ENCODE assay signal across 9 cellular contexts in the genomic region with DNA sequence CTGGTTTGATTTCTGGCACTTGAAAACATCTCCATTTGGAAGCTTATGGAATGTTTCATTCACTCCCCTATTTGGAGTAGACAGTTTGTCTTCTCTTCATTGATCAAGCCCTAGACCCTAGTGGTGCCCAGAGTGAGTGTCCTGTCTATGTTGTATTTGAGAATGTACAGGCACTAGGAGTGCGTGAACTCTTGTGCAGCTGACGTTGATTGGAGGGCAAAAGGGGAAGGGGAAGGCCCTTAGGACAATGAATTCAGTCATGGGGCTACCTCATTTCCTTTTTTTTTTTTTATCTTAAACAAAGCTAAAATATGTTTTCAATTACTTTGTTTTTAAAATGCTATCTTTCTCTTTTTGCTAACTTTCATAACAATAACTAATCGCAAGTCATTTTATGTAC.
DNase-seq lines count a peak whose midpoint lies in the region; ATAC-seq and TF ChIP-seq lines count a peak whose summit lies in the region.
"Had no signal": no experiment of that assay in that cellular context is flagged by ENCODE, and none has a peak within 500 bp of the region (broad histone marks: within the 10 kb centered on the region; RNA-seq: fewer than 3 reads in every experiment).

No MANE protein-coding gene starts in this region.

- H3K4me1 ChIP-seq in testis: peaks cover 63% of the 10 kb centered on the region

- H3K27ac ChIP-seq in testis: no peak overlapping the region

- intact Hi-C loops in testis (cut with DNase I; ENCODE audit: low total_unique reads): no loop called here

- H3K27ac Mint-ChIP-seq in nephron progenitor cell: peak overlapping the region; percentile 35

- no peaks in the 10 kb centered on the region for H3K27me3 Mint-ChIP-seq in nephron progenitor cell (ENCODE audit: low read depth, poor library complexity)

- H3K4me3 Mint-ChIP-seq in nephron progenitor cell: no peak overlapping the region

- H3K27me3 ChIP-seq in testis: no peaks in the 10 kb centered on the region
- H3K27me3 ChIP-seq: Peyer's patch had no signal

- peaks cover 58% of the 10 kb centered on the region for H3K4me1 Mint-ChIP-seq in nephron progenitor cell

- DNase-seq in EH (ENCODE audit: low read depth) (peak; percentile 8), NAMALWA (ENCODE audit: low spot score) (peak; percentile 40), choroid plexus epithelial cell (ENCODE audit: low read depth) (peak; percentile 33), nephron progenitor cell (no peak), GM10266 (ENCODE audit: extremely low spot score) (no peak), testis (no peak)
- DNase-seq: Peyer's patch had no signal

- no peak for ATAC-seq in HG02763 (IDR thresholded peaks at IDR 0.05; ENCODE audit: unreplicated experiment)
- ATAC-seq in HG03565 (IDR thresholded peaks at IDR 0.05; ENCODE audit: unreplicated experiment): no peak

- TF ChIP-seq CTCF in choroid plexus epithelial cell (conservative IDR thresholded peaks at IDR 0.05; ENCODE audit: low read depth, low read length) (no peak), nephron progenitor cell (IDR thresholded peaks at IDR 0.05) (no peak), GM10266 (IDR thresholded peaks at IDR 0.05; ENCODE audit: control insufficient read depth, insufficient read depth, low read depth, missing control alignments) (no peak), testis (IDR thresholded peaks at IDR 0.05) (no peak)

- WGBS in testis, 2 donors: 53 to 67% methylated on average over 3 of the region's 3 CpGs

- peaks cover 7% of the 10 kb centered on the region for H3K36me3 Mint-ChIP-seq in nephron progenitor cell (ENCODE audit: low read depth)

- TF ChIP-seq POLR2A in testis (IDR thresholded peaks at IDR 0.05): no peak

- H3K4me3 ChIP-seq in choroid plexus epithelial cell (ENCODE audit: low read depth, low read length) (no peak overlapping the region), testis (no peak overlapping the region)
- H3K4me3 ChIP-seq: Peyer's patch had no signal

- no peaks in the 10 kb centered on the region for H3K9me3 Mint-ChIP-seq in nephron progenitor cell

- no peaks in the 10 kb centered on the region for H3K9me3 ChIP-seq in testis
- H3K9me3 ChIP-seq: Peyer's patch had no signal

- no peaks in the 10 kb centered on the region for H3K36me3 ChIP-seq in testis (ENCODE audit: low read depth, missing control alignments)
- H3K36me3 ChIP-seq: Peyer's patch had no signal

Comparison
In these comparisons a context has a peak if more than half of its experiments do, and no peak if none do; other contexts are left out.
1. DNase-seq: peak in EH (single experiment), NAMALWA (single experiment) and choroid plexus epithelial cell (single experiment); none in nephron progenitor cell (single experiment), GM10266 (single experiment) and testis (single experiment).